17 cellular contexts compared by ENCODE assay signal in the genomic region with DNA sequence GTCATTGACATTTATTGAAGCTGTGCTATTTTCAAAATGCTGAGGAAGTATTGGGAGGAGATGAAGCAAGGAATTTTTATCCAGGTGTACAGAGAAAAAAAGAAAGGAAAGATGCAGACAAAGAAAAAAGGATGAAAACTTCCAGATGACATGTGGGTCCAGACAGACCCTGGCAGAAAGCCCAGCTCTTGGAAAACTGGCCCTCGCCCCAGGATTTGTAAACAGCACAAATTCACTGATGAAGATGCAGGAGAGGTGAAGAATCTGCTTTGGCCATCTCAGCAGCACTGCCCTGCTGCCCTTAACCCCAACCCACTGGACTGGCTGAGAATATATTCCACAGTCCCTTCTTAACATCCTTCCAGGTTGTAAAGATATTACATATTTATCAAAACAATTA. TPM values are rescaled to one million over a fixed set of nuclear protein-coding genes. Genes with fewer than 3 reads are reported as not detected.
A peak's percentile ranks its signal among the peaks of the same experiment; 100 is the strongest.
DNase-seq lines count a peak whose midpoint lies in the region; ATAC-seq and TF ChIP-seq lines count a peak whose summit lies in the region.
"Had no signal": no experiment of that assay in that cellular context is flagged by ENCODE, and none has a peak within 500 bp of the region (broad histone marks: within the 10 kb centered on the region; RNA-seq: fewer than 3 reads in every experiment).

No MANE protein-coding gene starts in this region.

- H3K27ac ChIP-seq in ovary, result no peak overlapping the region
- H3K27ac ChIP-seq: RWPE1, SJSA1 had no signal

- TF ChIP-seq CTCF in ovary (IDR thresholded peaks at IDR 0.05), result no peak

- peaks cover 2% of the 10 kb centered on the region for H3K4me1 ChIP-seq in ovary (ENCODE audit: insufficient read depth)
- H3K4me1 ChIP-seq: SJSA1 had no signal

- DNase-seq in GM04504 (ENCODE audit: low read depth), result peak; percentile 15
- peak; percentile 8 for DNase-seq in NCI-H1105 (lab: John Stamatoyannopoulos, UW)
- DNase-seq in astrocyte of the hippocampus (ENCODE audit: low read depth, low spot score), result peak; percentile 33
- DNase-seq in ovary, result peak in 4 of 5 donors; percentile 11 to 40 (median 34)
- no peak for DNase-seq in H7
- DNase-seq in SHP77 treated with DMSO at 0.1 percent for 48 hours (lab: John Stamatoyannopoulos, UW), result no peak
- DNase-seq: CD4-positive, CD25-positive, alpha-beta regulatory T cell; NCI-H1694 treated with DMSO at 0.1 percent for 48 hours; NCI-H2107; NCI-H748 treated with DMSO at 0.1 percent for 48 hours; PC-3 had no signal

- no peak for TF ChIP-seq EP300 in ovary (IDR thresholded peaks at IDR 0.05)

- TF ChIP-seq POLR2A in ovary (IDR thresholded peaks at IDR 0.05), result no peak

- intact Hi-C loops in ovary (cut with DNase I), result no loop called here

- H3K4me3 ChIP-seq in ovary (no peak overlapping the region), H7 (ENCODE audit: insufficient read depth, low read depth, low read length) (no peak overlapping the region)
- H3K4me3 ChIP-seq: GM12878, GM23338, K562, SJSA1 had no signal

- no peaks in the 10 kb centered on the region for H3K36me3 ChIP-seq in ovary
- H3K36me3 ChIP-seq in H7 (replicated peaks; ENCODE audit: control insufficient read depth, insufficient read depth, low read length), result no peaks in the 10 kb centered on the region
- H3K36me3 ChIP-seq: SJSA1 had no signal

- no peaks in the 10 kb centered on the region for H3K27me3 ChIP-seq in ovary
- H3K27me3 ChIP-seq in H7 (ENCODE audit: control insufficient read depth, insufficient read depth, low read length), result no peaks in the 10 kb centered on the region
- H3K27me3 ChIP-seq: SJSA1 had no signal

- WGBS in ovary, 3 donors, result 8 to 14% (median 8%) methylated on average over 1 of the region's 1 CpG

- H3K9me3 ChIP-seq in ovary, result no peaks in the 10 kb centered on the region
- H3K9me3 ChIP-seq: SJSA1 had no signal

- no peak for ATAC-seq in GM19467 (IDR thresholded peaks at IDR 0.05; ENCODE audit: unreplicated experiment)
- ATAC-seq: GM12878, GM23338, K562, PC-3 had no signal

RNA-seq across cellular contexts. Expression of a gene that starts 12.5 kb away (rescaled TPM):
- total RNA-seq in ovary, result 1 to 10 TPM in 3 of 7 donors, under 1 TPM in 4; 0.43 to 2.8 (median 0.95) TPM
- polyA plus RNA-seq in ovary, result 1 to 10 TPM; 1.3 to 4.4 TPM
- 0.03 TPM in 1 of 2 replicates, not detected in the other for total RNA-seq in H7 (2014; rRNA removed; shearing (Covaris generic))
- total RNA-seq: CD4-positive, CD25-positive, alpha-beta regulatory T cell; K562; PC-3 had no signal
- polyA plus RNA-seq: K562 had no signal

Comparison
In these comparisons a context has a peak if more than half of its experiments do, and no peak if none do; other contexts are left out.
1. DNase-seq: peak in GM04504 (single experiment), NCI-H1105 (single experiment), astrocyte of the hippocampus (single experiment) and ovary (4 of 5); none in H7 (single experiment) and SHP77 treated with DMSO at 0.1 percent for 48 hours (single experiment).